Comparison of ENCODE assay signal across 8 cellular contexts in the genomic region with DNA sequence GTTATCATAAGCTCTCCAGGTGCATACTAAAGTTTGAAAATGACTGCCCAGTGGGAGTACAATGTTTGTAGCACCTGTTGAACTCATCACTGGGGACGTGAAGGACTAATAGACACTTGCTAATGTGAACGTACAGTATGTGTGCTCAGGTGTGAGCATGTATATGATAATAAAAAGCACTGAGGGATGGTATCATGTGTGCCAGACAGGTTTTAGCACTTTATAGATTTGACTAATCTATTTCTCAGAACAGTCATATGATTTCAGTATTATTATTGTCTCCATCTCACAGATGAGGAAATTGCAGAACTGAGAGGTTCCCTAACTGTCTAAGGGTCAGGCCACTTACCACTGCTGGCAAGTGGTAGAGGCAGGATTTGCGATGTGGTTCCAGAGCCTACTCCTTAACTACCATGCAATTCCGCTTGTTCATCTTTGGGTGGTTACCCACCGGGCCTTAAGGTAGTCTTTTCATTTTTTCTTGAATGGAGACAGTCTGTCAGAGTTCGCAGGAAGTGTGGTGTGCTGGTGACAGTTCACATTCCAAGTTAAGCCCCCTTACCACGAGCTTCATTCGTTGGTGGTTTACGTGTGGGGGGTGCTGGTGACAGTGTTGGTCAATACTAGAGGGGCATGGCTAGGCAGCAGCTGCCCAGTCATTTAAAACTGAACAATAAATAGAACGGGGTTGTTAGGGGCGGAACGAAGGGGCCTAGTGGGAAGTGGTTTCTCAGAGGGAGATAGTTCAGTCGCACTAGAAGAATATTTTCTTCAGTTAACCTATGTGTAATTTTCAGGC.
DNase-seq lines count a peak whose midpoint lies in the region; ATAC-seq lines count a peak whose summit lies in the region.

No MANE protein-coding gene starts in this region.

- DNase-seq in GDM1 (lab: John Stamatoyannopoulos, UW) (peak; percentile 59), NCI-H69 (lab: John Stamatoyannopoulos, UW) (no peak), NCI-H2081 (lab: John Stamatoyannopoulos, UW) (no peak), epidermal melanocyte (ENCODE audit: insufficient read length, low spot score) (no peak), activated gamma-delta T cell treated with Interleukin-2 at 50 U/mL for 16 hours (no peak)
- no peak for DNase-seq in central memory CD8-positive, alpha-beta T cell (ENCODE audit: low spot score in 2 of 2)

- no peaks in the 10 kb centered on the region for H3K36me3 Mint-ChIP-seq in central memory CD8-positive, alpha-beta T cell (ENCODE audit: insufficient read depth)

- H3K27ac Mint-ChIP-seq in central memory CD8-positive, alpha-beta T cell (ENCODE audit: low read depth) = peak overlapping the region; percentile 82

- H3K27me3 Mint-ChIP-seq in central memory CD8-positive, alpha-beta T cell = no peaks in the 10 kb centered on the region

- peak overlapping the region; percentile 55 for H3K4me3 Mint-ChIP-seq in central memory CD8-positive, alpha-beta T cell

- peaks cover 84% of the 10 kb centered on the region for H3K4me1 Mint-ChIP-seq in central memory CD8-positive, alpha-beta T cell

- ATAC-seq in GM21360 (IDR thresholded peaks at IDR 0.05; ENCODE audit: unreplicated experiment) = peak; percentile 68
- ATAC-seq in HG03521 (IDR thresholded peaks at IDR 0.05; ENCODE audit: unreplicated experiment) = peak; percentile 69
- peak; percentile 44 for ATAC-seq in central memory CD8-positive, alpha-beta T cell (replicated peaks; ENCODE audit: extremely low read depth, poor library complexity, severe bottlenecking)

- H3K9me3 Mint-ChIP-seq in central memory CD8-positive, alpha-beta T cell = no peaks in the 10 kb centered on the region
